Comparison of ENCODE assay signal across 24 cellular contexts in genomic region chr5:39419830-39420229, GRCh38. TPM values are rescaled to one million over a fixed set of nuclear protein-coding genes. Genes with fewer than 3 reads are reported as not detected.
A peak's percentile ranks its signal among the peaks of the same experiment; 100 is the strongest.
DNase-seq lines count a peak whose midpoint lies in the region; ATAC-seq, FAIRE-seq and TF ChIP-seq lines count a peak whose summit lies in the region.
"Had no signal": no experiment of that assay in that cellular context is flagged by ENCODE, and none has a peak within 500 bp of the region (broad histone marks: within the 10 kb centered on the region; RNA-seq: fewer than 3 reads in every experiment).

No MANE protein-coding gene starts in this region.

- H3K9ac ChIP-seq in kidney (ENCODE audit: low read length in 2 of 2), result no peak overlapping the region

- peaks cover 9% of the 10 kb centered on the region for H3K36me3 Mint-ChIP-seq in natural killer cell
- no peaks in the 10 kb centered on the region for H3K36me3 Mint-ChIP-seq in natural killer cell treated with Interleukin-12 subunit alpha and Interleukin-12 subunit beta and Interleukin-15 and Interleukin-18, amount 100 ng/mL, for 72 hours
- H3K36me3 Mint-ChIP-seq in activated T-helper 2 cell treated with anti-CD3 and anti-CD28 coated beads, Interferon-gamma antibody, Interleukin-2, Interleukin-4, amounts not matched to agents 10 μg/mL and 5 μg/mL and 100 μg/mL, durations not matched to agents 14 hours and 24 hours and 36 hours (ENCODE audit: low read depth), result no peaks in the 10 kb centered on the region
- H3K36me3 Mint-ChIP-seq in WTC11, result no peaks in the 10 kb centered on the region
- H3K36me3 Mint-ChIP-seq: activated naive CD8-positive, alpha-beta T cell treated with anti-CD3 and anti-CD28 coated beads, Interleukin-2, amount 10 ng/mL, durations not matched to agents 7 days and 5 days; CD4-positive, CD25-positive, alpha-beta regulatory T cell; naive B cell had no signal

- in situ Hi-C loops in gastrocnemius medialis (cut with MboI; ENCODE audit: low sequenced_read_pairs in 4 of 4), result no loop called here

- H3K4me3 Mint-ChIP-seq in natural killer cell (no peak overlapping the region), WTC11 (no peak overlapping the region)
- H3K4me3 Mint-ChIP-seq in natural killer cell treated with Interleukin-12 subunit alpha and Interleukin-12 subunit beta and Interleukin-15 and Interleukin-18, amount 100 ng/mL, for 72 hours, result no peak overlapping the region
- H3K4me3 Mint-ChIP-seq in activated T-helper 2 cell treated with anti-CD3 and anti-CD28 coated beads, Interferon-gamma antibody, Interleukin-2, Interleukin-4, amounts not matched to agents 10 μg/mL and 5 μg/mL and 100 μg/mL, durations not matched to agents 14 hours and 24 hours and 36 hours (ENCODE audit: low read depth), result no peak overlapping the region
- H3K4me3 Mint-ChIP-seq: activated naive CD8-positive, alpha-beta T cell treated with anti-CD3 and anti-CD28 coated beads, Interleukin-2, amount 10 ng/mL, durations not matched to agents 7 days and 5 days; CD4-positive, CD25-positive, alpha-beta regulatory T cell; naive B cell; stimulated activated naive CD8-positive, alpha-beta T cell treated with anti-CD3 and anti-CD28 coated beads, Interleukin-15, amount 100 ng/mL, for 72 hours had no signal

- H3K4me1 Mint-ChIP-seq in natural killer cell (peaks cover 66% of the 10 kb centered on the region in 2 donors), WTC11 (peaks cover 50% of the 10 kb centered on the region)
- H3K4me1 Mint-ChIP-seq in natural killer cell treated with Interleukin-12 subunit alpha and Interleukin-12 subunit beta and Interleukin-15 and Interleukin-18, amount 100 ng/mL, for 72 hours (ENCODE audit: low read depth in 2 of 2), result peaks cover 19 to 28% of the 10 kb centered on the region in 2 donors
- H3K4me1 Mint-ChIP-seq in activated T-helper 2 cell treated with anti-CD3 and anti-CD28 coated beads, Interferon-gamma antibody, Interleukin-2, Interleukin-4, amounts not matched to agents 10 μg/mL and 5 μg/mL and 100 μg/mL, durations not matched to agents 14 hours and 24 hours and 36 hours (ENCODE audit: low read depth), result peaks cover 2% of the 10 kb centered on the region

- H3K27me3 ChIP-seq in gastrocnemius medialis, result peaks cover 0 to 9% (median 0%) of the 10 kb centered on the region in 3 donors
- H3K27me3 ChIP-seq: SJCRH30 had no signal

- H3K4me3 ChIP-seq in kidney (ENCODE audit: low read length in 2 of 2) (peak overlapping the region; percentile 33 to 76), gastrocnemius medialis (no peak overlapping the region)
- H3K4me3 ChIP-seq: HAP-1, SJCRH30 had no signal

- POLR2A ChIA-PET in WTC11 (lab: Charles Lee), result no interaction called here

- no peak for TF ChIP-seq POLR2A in gastrocnemius medialis (IDR thresholded peaks at IDR 0.05)

- H3K9me3 Mint-ChIP-seq in natural killer cell, result no peaks in the 10 kb centered on the region
- no peaks in the 10 kb centered on the region for H3K9me3 Mint-ChIP-seq in natural killer cell treated with Interleukin-12 subunit alpha and Interleukin-12 subunit beta and Interleukin-15 and Interleukin-18, amount 100 ng/mL, for 72 hours
- H3K9me3 Mint-ChIP-seq in activated T-helper 2 cell treated with anti-CD3 and anti-CD28 coated beads, Interferon-gamma antibody, Interleukin-2, Interleukin-4, amounts not matched to agents 10 μg/mL and 5 μg/mL and 100 μg/mL, durations not matched to agents 14 hours and 24 hours and 36 hours, result no peaks in the 10 kb centered on the region
- H3K9me3 Mint-ChIP-seq in WTC11, result no peaks in the 10 kb centered on the region
- H3K9me3 Mint-ChIP-seq: activated naive CD8-positive, alpha-beta T cell treated with anti-CD3 and anti-CD28 coated beads, Interleukin-2, amount 10 ng/mL, durations not matched to agents 7 days and 5 days; stimulated activated naive CD8-positive, alpha-beta T cell treated with anti-CD3 and anti-CD28 coated beads, Interleukin-15, amount 100 ng/mL, for 72 hours had no signal

- peaks cover 21 to 40% of the 10 kb centered on the region in 2 donors for H3K4me1 ChIP-seq in kidney (ENCODE audit: control insufficient read depth in 1 of 2, insufficient read depth in 1 of 2, low read depth in 1 of 2, low read length in 2 of 2)
- H3K4me1 ChIP-seq in gastrocnemius medialis, result peaks cover 28 to 34% of the 10 kb centered on the region in 2 donors

- H3K27me3 Mint-ChIP-seq in natural killer cell (ENCODE audit: low read depth in 2 of 2) (no peaks in the 10 kb centered on the region), WTC11 (ENCODE audit: low read depth) (peaks cover 5% of the 10 kb centered on the region; the same call in 1 of the 2 replicates)
- no peaks in the 10 kb centered on the region for H3K27me3 Mint-ChIP-seq in natural killer cell treated with Interleukin-12 subunit alpha and Interleukin-12 subunit beta and Interleukin-15 and Interleukin-18, amount 100 ng/mL, for 72 hours
- H3K27me3 Mint-ChIP-seq in activated T-helper 2 cell treated with anti-CD3 and anti-CD28 coated beads, Interferon-gamma antibody, Interleukin-2, Interleukin-4, amounts not matched to agents 10 μg/mL and 5 μg/mL and 100 μg/mL, durations not matched to agents 14 hours and 24 hours and 36 hours (ENCODE audit: low read depth), result peaks cover 39% of the 10 kb centered on the region

- CTCF ChIA-PET in WTC11 (lab: Charles Lee), result interaction anchor here (0.6 to 1.4 kb wide), 3 partner anchors 41 to 128 kb away, joined by 3 to 6 read pairs (median 4); no protein-coding TSS in a partner anchor

- H3K9me3 ChIP-seq in kidney (ENCODE audit: control insufficient read depth in 1 of 2, low read length in 2 of 2) (no peaks in the 10 kb centered on the region), gastrocnemius medialis (no peaks in the 10 kb centered on the region)
- H3K9me3 ChIP-seq: HAP-1, SJCRH30 had no signal

- DNase-seq in natural killer cell, result no peak
- no peak for DNase-seq in natural killer cell treated with Interleukin-12 subunit alpha and Interleukin-12 subunit beta and Interleukin-15 and Interleukin-18, amount 100 ng/mL, for 72 hours (ENCODE audit: low spot score)
- no peak for DNase-seq in kidney
- DNase-seq in gastrocnemius medialis, result no peak
- DNase-seq in activated CD4-positive, alpha-beta T cell treated with anti-CD3 and anti-CD28 coated beads for 4 hours, result no peak
- DNase-seq in central memory CD4-positive, alpha-beta T cell, result no peak
- DNase-seq in activated T-helper 2 cell treated with anti-CD3 and anti-CD28 coated beads, Interferon-gamma antibody, Interleukin-2, Interleukin-4, amounts not matched to agents 10 μg/mL and 5 μg/mL and 100 μg/mL, durations not matched to agents 14 hours and 24 hours and 36 hours (ENCODE audit: low spot score), result no peak
- no peak for DNase-seq in WTC11 (ENCODE audit: low spot score)
- DNase-seq: activated CD4-positive, alpha-beta T cell treated with anti-CD3 and anti-CD28 coated beads for 1 hour; activated naive CD8-positive, alpha-beta T cell treated with anti-CD3 and anti-CD28 coated beads, Interleukin-2, amount 10 ng/mL, durations not matched to agents 7 days and 5 days; CD4-positive, CD25-positive, alpha-beta regulatory T cell; dermis blood vessel endothelial cell; DMS 273 treated with DMSO at 0.1 percent for 48 hours; GDM1; naive B cell; NCI-H82; SJCRH30; stimulated activated CD4-positive, alpha-beta T cell treated with anti-CD3 and anti-CD28 coated beads, Interleukin-4, amount 100 ng/mL, for 1 hour; stimulated activated naive CD8-positive, alpha-beta T cell treated with anti-CD3 and anti-CD28 coated beads, Interleukin-15, amount 100 ng/mL, for 72 hours; T1000 had no signal

- ATAC-seq in natural killer cell, result no peak
- ATAC-seq in natural killer cell treated with Interleukin-12 subunit alpha and Interleukin-12 subunit beta and Interleukin-15 and Interleukin-18, amount 100 ng/mL, for 72 hours, result no peak
- ATAC-seq in gastrocnemius medialis, result no peak
- no peak for ATAC-seq in WTC11
- ATAC-seq: stimulated activated naive CD8-positive, alpha-beta T cell treated with anti-CD3 and anti-CD28 coated beads, Interleukin-15, amount 100 ng/mL, for 72 hours had no signal

- H3K27ac ChIP-seq in kidney (ENCODE audit: low read depth in 2 of 2, low read length in 2 of 2), result peak overlapping the region; percentile 87 to 97
- H3K27ac ChIP-seq in gastrocnemius medialis, result peak overlapping the region; percentile 75 to 83 (median 82)
- H3K27ac ChIP-seq: SJCRH30 had no signal

- no peak for TF ChIP-seq CTCF in natural killer cell (IDR thresholded peaks at IDR 0.05)
- no peak for TF ChIP-seq CTCF in kidney (IDR thresholded peaks at IDR 0.05; ENCODE audit: borderline replicate concordance, extremely low read depth, insufficient read depth)
- no peak for TF ChIP-seq CTCF in gastrocnemius medialis (IDR thresholded peaks at IDR 0.05 in 4 of 5, conservative IDR thresholded peaks at IDR 0.05 in 1 of 5)
- TF ChIP-seq CTCF in WTC11 (IDR thresholded peaks at IDR 0.05), result no peak

- H3K27ac Mint-ChIP-seq in natural killer cell (peak overlapping the region; percentile 61 to 68), WTC11 (no peak overlapping the region)
- H3K27ac Mint-ChIP-seq in natural killer cell treated with Interleukin-12 subunit alpha and Interleukin-12 subunit beta and Interleukin-15 and Interleukin-18, amount 100 ng/mL, for 72 hours, result no peak overlapping the region
- H3K27ac Mint-ChIP-seq in activated T-helper 2 cell treated with anti-CD3 and anti-CD28 coated beads, Interferon-gamma antibody, Interleukin-2, Interleukin-4, amounts not matched to agents 10 μg/mL and 5 μg/mL and 100 μg/mL, durations not matched to agents 14 hours and 24 hours and 36 hours, result no peak overlapping the region
- H3K27ac Mint-ChIP-seq: activated naive CD8-positive, alpha-beta T cell treated with anti-CD3 and anti-CD28 coated beads, Interleukin-2, amount 10 ng/mL, durations not matched to agents 7 days and 5 days; CD4-positive, CD25-positive, alpha-beta regulatory T cell; naive B cell; stimulated activated naive CD8-positive, alpha-beta T cell treated with anti-CD3 and anti-CD28 coated beads, Interleukin-15, amount 100 ng/mL, for 72 hours had no signal

- no peak for FAIRE-seq in kidney (lab: Jason Lieb, UNC)
- FAIRE-seq: GM19239 had no signal

- intact Hi-C loops in natural killer cell (cut with micrococcal nuclease), result loop anchor here (1.0 kb wide), 1 partner anchor 21 kb away; no protein-coding TSS in a partner anchor
- intact Hi-C loops in kidney (cut with DNase I), result no loop called here
- intact Hi-C loops in gastrocnemius medialis (cut with DNase I; ENCODE audit: low total_unique reads), result loop anchor here (5.0 kb wide), 1 partner anchor 97 kb away; no protein-coding TSS in a partner anchor
- intact Hi-C loops in activated T-helper 2 cell treated with anti-CD3 and anti-CD28 coated beads, Interferon-gamma antibody, Interleukin-2, Interleukin-4, amounts not matched to agents 10 μg/mL and 5 μg/mL and 100 μg/mL, durations not matched to agents 14 hours and 24 hours and 36 hours (cut with micrococcal nuclease), result no loop called here

- H3K36me3 ChIP-seq in kidney (ENCODE audit: control insufficient read depth in 1 of 2, insufficient read depth in 2 of 2, low read length in 2 of 2), result peaks cover 4 to 9% of the 10 kb centered on the region in 2 donors
- H3K36me3 ChIP-seq in gastrocnemius medialis, result no peaks in the 10 kb centered on the region
- H3K36me3 ChIP-seq: HAP-1, SJCRH30 had no signal

RNA-seq across cellular contexts. Expression of gene DAB2, which starts 5.0 kb away (rescaled TPM):
- total RNA-seq in natural killer cell, result 10 to 100 TPM; 33.0 to 53.8 (median 36.9) TPM
- total RNA-seq in natural killer cell treated with Interleukin-12 subunit alpha and Interleukin-12 subunit beta and Interleukin-15 and Interleukin-18, amount 100 ng/mL, for 72 hours, result 1 to 10 TPM; 4.0 to 8.5 TPM
- 199 TPM for total RNA-seq in kidney
- polyA plus RNA-seq in kidney (ENCODE audit: insufficient read depth, low read depth, low replicate concordance), result 138 TPM
- 10 to 100 TPM in 3 of 4 donors, 1 to 10 TPM in 1; 7.2 to 18.5 (median 16.3) TPM for total RNA-seq in gastrocnemius medialis
- total RNA-seq in activated T-helper 2 cell treated with anti-CD3 and anti-CD28 coated beads, Interferon-gamma antibody, Interleukin-2, Interleukin-4, amounts not matched to agents 10 μg/mL and 5 μg/mL and 100 μg/mL, durations not matched to agents 14 hours and 24 hours and 36 hours, result not detected in 2 replicates
- total RNA-seq in WTC11 (2021), result 3.8 to 7.2 TPM (median 3.9 TPM) in 3 replicates
- polyA plus RNA-seq: CD4-positive, CD25-positive, alpha-beta regulatory T cell had no signal

RNA-seq across cellular contexts. Expression of gene C9, which starts 55.5 kb away (rescaled TPM):
- under 1 TPM in 1 of 3 donors, not detected in 2; 0.52 TPM for total RNA-seq in natural killer cell
- not detected for total RNA-seq in natural killer cell treated with Interleukin-12 subunit alpha and Interleukin-12 subunit beta and Interleukin-15 and Interleukin-18, amount 100 ng/mL, for 72 hours
- 4.5 TPM for total RNA-seq in kidney
- polyA plus RNA-seq in kidney (ENCODE audit: insufficient read depth, low read depth, low replicate concordance), result 1.5 TPM
- 1 to 10 TPM in 2 of 4 donors, not detected in 2; 2.6 to 5.3 TPM for total RNA-seq in gastrocnemius medialis
- not detected in 2 replicates for total RNA-seq in activated T-helper 2 cell treated with anti-CD3 and anti-CD28 coated beads, Interferon-gamma antibody, Interleukin-2, Interleukin-4, amounts not matched to agents 10 μg/mL and 5 μg/mL and 100 μg/mL, durations not matched to agents 14 hours and 24 hours and 36 hours
- total RNA-seq in WTC11 (2021), result 0.07 to 0.25 TPM (median 0.21 TPM) in 3 replicates
- total RNA-seq: activated naive CD8-positive, alpha-beta T cell treated with anti-CD3 and anti-CD28 coated beads, Interleukin-2, amount 10 ng/mL, durations not matched to agents 7 days and 5 days; CD4-positive, CD25-positive, alpha-beta regulatory T cell; lower leg skin; MCF 10A; SJCRH30 had no signal
- polyA plus RNA-seq: CD4-positive, CD25-positive, alpha-beta regulatory T cell had no signal

Comparison
In these comparisons a context has a peak if more than half of its experiments do, and no peak if none do; other contexts are left out.
1. H3K27ac Mint-ChIP-seq: peak in natural killer cell (2 of 2); none in natural killer cell treated with Interleukin-12 subunit alpha and Interleukin-12 subunit beta and Interleukin-15 and Interleukin-18, amount 100 ng/mL, for 72 hours (0 of 2), activated T-helper 2 cell treated with anti-CD3 and anti-CD28 coated beads, Interferon-gamma antibody, Interleukin-2, Interleukin-4, amounts not matched to agents 10 μg/mL and 5 μg/mL and 100 μg/mL, durations not matched to agents 14 hours and 24 hours and 36 hours (single experiment) and WTC11 (single experiment).
2. H3K4me3 ChIP-seq: peak in kidney (2 of 2); none in gastrocnemius medialis (0 of 4).
3. intact Hi-C loops: an anchor here in natural killer cell (1.0 kb wide) and gastrocnemius medialis (5.0 kb wide); none called in kidney and activated T-helper 2 cell treated with anti-CD3 and anti-CD28 coated beads, Interferon-gamma antibody, Interleukin-2, Interleukin-4, amounts not matched to agents 10 μg/mL and 5 μg/mL and 100 μg/mL, durations not matched to agents 14 hours and 24 hours and 36 hours.